Comparison of ENCODE assay signal across 23 cellular contexts in genomic region chrX:48892896-48893295, GRCh38. TPM values are rescaled to one million over a fixed set of nuclear protein-coding genes. Genes with fewer than 3 reads are reported as not detected.
A peak's percentile ranks its signal among the peaks of the same experiment; 100 is the strongest.
DNase-seq lines count a peak whose midpoint lies in the region; ATAC-seq, FAIRE-seq and TF ChIP-seq lines count a peak whose summit lies in the region.
"Had no signal": no experiment of that assay in that cellular context is flagged by ENCODE, and none has a peak within 500 bp of the region (broad histone marks: within the 10 kb centered on the region; RNA-seq: fewer than 3 reads in every experiment).

No MANE protein-coding gene starts in this region.

- WGBS in HepG2 (ENCODE audit: low lambda C conversion rate): no CpG with 5 or more reads among the region's 4 CpGs

- TF ChIP-seq EP300 in HepG2 (IDR thresholded peaks at IDR 0.05; ENCODE audit: low read depth in 2 of 2, low read length in 2 of 2): no peak
- TF ChIP-seq EP300 in HepG2 (CRISPR knock-in tag; IDR thresholded peaks at IDR 0.05; ENCODE audit: borderline replicate concordance): no peak

- peak overlapping the region; percentile 28 for H3K27ac Mint-ChIP-seq in activated CD8-positive, alpha-beta memory T cell treated with anti-CD3 and anti-CD28 coated beads, Interleukin-2, amount 10 ng/mL, durations not matched to agents 7 days and 5 days
- no peak overlapping the region for H3K27ac Mint-ChIP-seq in CD4-positive, alpha-beta T cell
- H3K27ac Mint-ChIP-seq in activated B cell treated with CpG ODN at 0.5 μM for 24 hours (no peak overlapping the region), nephron progenitor cell (no peak overlapping the region)

- H3K4me1 Mint-ChIP-seq in activated CD8-positive, alpha-beta memory T cell treated with anti-CD3 and anti-CD28 coated beads, Interleukin-2, amount 10 ng/mL, durations not matched to agents 7 days and 5 days: peaks cover 30% of the 10 kb centered on the region
- H3K4me1 Mint-ChIP-seq in CD4-positive, alpha-beta T cell (ENCODE audit: low read depth): peaks cover 35% of the 10 kb centered on the region
- peaks cover 32% of the 10 kb centered on the region for H3K4me1 Mint-ChIP-seq in activated B cell treated with CpG ODN at 0.5 μM for 24 hours
- peaks cover 43% of the 10 kb centered on the region for H3K4me1 Mint-ChIP-seq in nephron progenitor cell

- H3K27me3 Mint-ChIP-seq in activated CD8-positive, alpha-beta memory T cell treated with anti-CD3 and anti-CD28 coated beads, Interleukin-2, amount 10 ng/mL, durations not matched to agents 7 days and 5 days: no peaks in the 10 kb centered on the region
- H3K27me3 Mint-ChIP-seq in CD4-positive, alpha-beta T cell: no peaks in the 10 kb centered on the region
- H3K27me3 Mint-ChIP-seq in activated B cell treated with CpG ODN at 0.5 μM for 24 hours: no peaks in the 10 kb centered on the region
- peaks cover 13% of the 10 kb centered on the region for H3K27me3 Mint-ChIP-seq in nephron progenitor cell (ENCODE audit: low read depth, poor library complexity)

- no peaks in the 10 kb centered on the region; the same call in 1 of the 2 replicates for H4K20me1 ChIP-seq in HepG2 (ENCODE audit: insufficient read depth, low read length)

- no peak for TF ChIP-seq POLR2A in HepG2 (IDR thresholded peaks at IDR 0.05; ENCODE audit: insufficient read depth in 1 of 2, low read depth in 2 of 2, low read length in 2 of 2)

- H3K4me3 ChIP-seq in HepG2 (replicated peaks in 1 of 3; ENCODE audit: insufficient read depth in 1 of 3, low read depth in 2 of 3, low read length in 3 of 3): no peak overlapping the region
- H3K4me3 ChIP-seq: Peyer's patch, SJSA1 had no signal

- CTCF ChIA-PET in activated CD8-positive, alpha-beta memory T cell treated with anti-CD3 and anti-CD28 coated beads, Interleukin-2, amount 10 ng/mL, durations not matched to agents 7 days and 5 days (lab: Charles Lee): interaction anchor here (0.9 to 1.8 kb wide), 3 partner anchors 24 to 52 kb away, joined by 3 to 4 read pairs (median 4); no protein-coding TSS in a partner anchor
- CTCF ChIA-PET in CD4-positive, alpha-beta T cell (lab: Charles Lee): interaction anchor here (2.0 to 2.3 kb wide), 2 partner anchors 24 to 45 kb away, joined by 13 to 15 read pairs; no protein-coding TSS in a partner anchor
- CTCF ChIA-PET in activated B cell treated with CpG ODN at 0.5 μM for 24 hours (lab: Charles Lee): interaction anchor here (0.8 to 3.0 kb wide), 3 partner anchors 23 to 54 kb away, joined by 3 to 17 read pairs (median 3); no protein-coding TSS in a partner anchor
- CTCF ChIA-PET in HepG2 (lab: Yijun Ruan, JAX; ENCODE audit: low intra/inter-chr PET ratio, low total read pairs): no interaction called here

- H3K27ac ChIP-seq in CD4-positive, alpha-beta T cell (ENCODE audit: low read depth, low read length): no peak overlapping the region
- no peak overlapping the region for H3K27ac ChIP-seq in HepG2 (ENCODE audit: extremely low read length, insufficient read depth, low read length)
- H3K27ac ChIP-seq: SJSA1 had no signal

- H3K9ac ChIP-seq in HepG2 (ENCODE audit: insufficient read depth, low read depth, low read length): no peak overlapping the region

- TF ChIP-seq CTCF in CD4-positive, alpha-beta T cell (IDR thresholded peaks at IDR 0.05): no peak
- TF ChIP-seq CTCF in activated B cell treated with CpG ODN at 0.5 μM for 24 hours (IDR thresholded peaks at IDR 0.05) (no peak), nephron progenitor cell (IDR thresholded peaks at IDR 0.05) (no peak), HepG2 (CRISPR knock-in tag; IDR thresholded peaks at IDR 0.05) (no peak)

- peaks cover 29% of the 10 kb centered on the region for H3K4me1 ChIP-seq in HepG2 (ENCODE audit: insufficient read depth, low read length)

- DNase-seq in activated CD8-positive, alpha-beta memory T cell treated with anti-CD3 and anti-CD28 coated beads, Interleukin-2, amount 10 ng/mL, durations not matched to agents 7 days and 5 days: no peak
- DNase-seq in activated CD8-positive, alpha-beta memory T cell treated with anti-CD3 and anti-CD28 coated beads, Interleukin-2, amount 50 U/mL, for 4 hours: no peak
- no peak for DNase-seq in CD4-positive, alpha-beta T cell
- DNase-seq in activated B cell treated with CpG ODN at 0.5 μM for 24 hours (no peak), nephron progenitor cell (no peak), KBM-7 (no peak), DMS79 (lab: John Stamatoyannopoulos, UW) (no peak), HepG2 (ENCODE audit: low spot score) (no peak)
- DNase-seq: AML-193, C1 segment of cervical spinal cord, Kasumi-1, MM.1S, NCI-H1048, NCI-H1436 treated with DMSO at 0.1 percent for 48 hours, NCI-H2029, NCI-H226, NCI-H510A treated with DMSO at 0.1 percent for 48 hours, NCI-H82 had no signal

- FAIRE-seq in HepG2 (lab: Jason Lieb, UNC): no peak

- no peak overlapping the region for H3K4me2 ChIP-seq in HepG2 (ENCODE audit: low read depth, low read length)

- no TSS peak for BruUV-seq in HepG2 (replicated peaks; lab: Mats Ljungman, UMichigan)

- H3K79me2 ChIP-seq in HepG2 (ENCODE audit: insufficient read depth, low read length): peaks cover 15% of the 10 kb centered on the region

- TF ChIP-seq RAD21 in HepG2 (CRISPR knock-in tag; IDR thresholded peaks at IDR 0.05): no peak

- ATAC-seq in activated CD8-positive, alpha-beta memory T cell treated with anti-CD3 and anti-CD28 coated beads, Interleukin-2, amount 10 ng/mL, durations not matched to agents 7 days and 5 days: no peak
- ATAC-seq in CD4-positive, alpha-beta T cell (ENCODE audit: poor library complexity): no peak
- no peak for ATAC-seq in activated B cell treated with CpG ODN at 0.5 μM for 24 hours (ENCODE audit: low read depth)
- no peak for ATAC-seq in HepG2
- ATAC-seq: Right ventricle myocardium inferior had no signal

- peaks cover 3% of the 10 kb centered on the region for H3K36me3 Mint-ChIP-seq in activated CD8-positive, alpha-beta memory T cell treated with anti-CD3 and anti-CD28 coated beads, Interleukin-2, amount 10 ng/mL, durations not matched to agents 7 days and 5 days
- H3K36me3 Mint-ChIP-seq in CD4-positive, alpha-beta T cell (ENCODE audit: low read depth): peaks cover 24% of the 10 kb centered on the region
- H3K36me3 Mint-ChIP-seq in activated B cell treated with CpG ODN at 0.5 μM for 24 hours (ENCODE audit: low read depth) (peaks cover 23% of the 10 kb centered on the region), nephron progenitor cell (ENCODE audit: low read depth) (peaks cover 14% of the 10 kb centered on the region)

- POLR2A ChIA-PET in CD4-positive, alpha-beta T cell (lab: Charles Lee): interaction anchor here (2.0 kb wide), 1 partner anchor 46 kb away, joined by 33 read pairs; no protein-coding TSS in a partner anchor
- POLR2A ChIA-PET in activated B cell treated with CpG ODN at 0.5 μM for 24 hours (lab: Charles Lee): interaction anchor here (1.1 to 2.6 kb wide), 4 partner anchors 14 to 156 kb away, joined by 3 to 51 read pairs (median 4); partner anchors contain the start of gene SLC35A2
- POLR2A ChIA-PET in HepG2 (lab: Yijun Ruan, JAX): no interaction called here

- H2AFZ ChIP-seq in HepG2 (ENCODE audit: low read length): no peak overlapping the region

- H3K27me3 ChIP-seq in CD4-positive, alpha-beta T cell (ENCODE audit: control insufficient read depth, insufficient read depth, low read length): no peaks in the 10 kb centered on the region
- no peaks in the 10 kb centered on the region for H3K27me3 ChIP-seq in HepG2 (ENCODE audit: control insufficient read depth in 1 of 2, insufficient read depth in 2 of 2, low read length in 2 of 2)
- H3K27me3 ChIP-seq: Peyer's patch, SJSA1 had no signal

- no peaks in the 10 kb centered on the region for H3K9me3 ChIP-seq in CD4-positive, alpha-beta T cell (ENCODE audit: control insufficient read depth, low read length)
- H3K9me3 ChIP-seq in HepG2 (ENCODE audit: low read length): no peaks in the 10 kb centered on the region
- H3K9me3 ChIP-seq: Peyer's patch, SJSA1 had no signal

- in situ Hi-C loops in KBM-7 (cut with MboI; ENCODE audit: low pct_unique_long_range_greater_than_20kb, low sequenced_read_pairs): no loop called here
- in situ Hi-C loops in HepG2 (cut with HindIII; ENCODE audit: extremely low pct_ligation_motif_present, low pct_unique_long_range_greater_than_20kb): no loop called here

- no peak overlapping the region for H3K4me3 Mint-ChIP-seq in activated CD8-positive, alpha-beta memory T cell treated with anti-CD3 and anti-CD28 coated beads, Interleukin-2, amount 10 ng/mL, durations not matched to agents 7 days and 5 days
- H3K4me3 Mint-ChIP-seq in CD4-positive, alpha-beta T cell: peak overlapping the region; percentile 43
- H3K4me3 Mint-ChIP-seq in activated B cell treated with CpG ODN at 0.5 μM for 24 hours: peak overlapping the region; percentile 4
- peak overlapping the region; percentile 75 for H3K4me3 Mint-ChIP-seq in nephron progenitor cell

- no peaks in the 10 kb centered on the region for H3K9me3 Mint-ChIP-seq in activated CD8-positive, alpha-beta memory T cell treated with anti-CD3 and anti-CD28 coated beads, Interleukin-2, amount 10 ng/mL, durations not matched to agents 7 days and 5 days (ENCODE audit: low read depth)
- H3K9me3 Mint-ChIP-seq in CD4-positive, alpha-beta T cell: no peaks in the 10 kb centered on the region
- H3K9me3 Mint-ChIP-seq in activated B cell treated with CpG ODN at 0.5 μM for 24 hours: no peaks in the 10 kb centered on the region
- H3K9me3 Mint-ChIP-seq in nephron progenitor cell: peaks cover 42% of the 10 kb centered on the region

- intact Hi-C loops in CD4-positive, alpha-beta T cell (cut with DNase I, micrococcal nuclease): loop anchor here in 1 of 2 experiments (2.0 to 5.0 kb wide), 2 partner anchors 52 to 149 kb away; partner anchors contain the start of gene TFE3
- intact Hi-C loops in activated B cell treated with CpG ODN at 0.5 μM for 24 hours (cut with micrococcal nuclease): loop anchor here (5.0 kb wide), 2 partner anchors 209 to 246 kb away; no protein-coding TSS in a partner anchor
- intact Hi-C loops in HepG2 (cut with micrococcal nuclease; ENCODE audit: unreplicated experiment): no loop called here

- peaks cover 0 to 6% of the 10 kb centered on the region in 2 experiments; a peak in 1 of 5 replicates for H3K36me3 ChIP-seq in HepG2 (replicated peaks in 1 of 2; ENCODE audit: control insufficient read depth in 1 of 2, insufficient read depth in 2 of 2, low read length in 2 of 2)

RNA-seq across cellular contexts. Expression of gene TIMM17B, which starts 4.7 kb away (rescaled TPM):
- total RNA-seq in activated CD8-positive, alpha-beta memory T cell treated with anti-CD3 and anti-CD28 coated beads, Interleukin-2, amount 10 ng/mL, durations not matched to agents 7 days and 5 days: 10 to 100 TPM; 52.9 to 53.2 TPM
- total RNA-seq in CD4-positive, alpha-beta T cell: 10 to 100 TPM; 40.0 to 40.3 TPM
- 47.8 and 52.6 TPM in 2 replicates for total RNA-seq in activated B cell treated with CpG ODN at 0.5 μM for 24 hours
- 53.4 and 56.0 TPM in 2 replicates for total RNA-seq in HepG2 (2016; rRNA removed; fragmentation: Illumina TruSeq; extraction: Trizol)
- total RNA-seq in HepG2 (2016; cell fraction: cytosol; rRNA removed; fragmentation: Illumina TruSeq; extraction: Trizol; ENCODE audit: low read depth): 16.1 and 16.6 TPM in 2 replicates
- total RNA-seq in HepG2 (2016; cell fraction: insoluble cytoplasmic fraction; rRNA removed; fragmentation: Illumina TruSeq; extraction: Trizol): 59.1 and 59.6 TPM in 2 replicates
- 21.0 and 25.1 TPM in 2 replicates for total RNA-seq in HepG2 (2016; cell fraction: membrane; rRNA removed; fragmentation: Illumina TruSeq; extraction: Trizol)
- 35.5 and 35.9 TPM in 2 replicates for total RNA-seq in HepG2 (2016; cell fraction: nucleus; rRNA removed; fragmentation: Illumina TruSeq; extraction: Trizol)
- 69.1 and 72.5 TPM in 2 replicates for polyA plus RNA-seq in HepG2 (2011; rRNA removed)
- polyA plus RNA-seq in HepG2 (2011; cell fraction: cytosol; rRNA removed): 74.6 and 124 TPM in 2 replicates
- polyA plus RNA-seq in HepG2 (2011; cell fraction: nucleus; rRNA removed): 52.8 and 64.5 TPM in 2 replicates
- 50.1 and 56.0 TPM in 2 replicates for polyA plus RNA-seq in HepG2 (2012)
- polyA plus RNA-seq in HepG2 (2016; cell fraction: cytosol; fragmentation: Illumina TruSeq; extraction: Trizol; ENCODE audit: low read depth): 18.8 and 21.5 TPM in 2 replicates
- 63.6 and 70.0 TPM in 2 replicates for polyA plus RNA-seq in HepG2 (2016; cell fraction: insoluble cytoplasmic fraction; fragmentation: Illumina TruSeq; extraction: Trizol; ENCODE audit: low read depth)
- 22.7 and 26.6 TPM in 2 replicates for polyA plus RNA-seq in HepG2 (2016; cell fraction: membrane; fragmentation: Illumina TruSeq; extraction: Trizol; ENCODE audit: low read depth)
- 67.0 and 69.3 TPM in 2 replicates for polyA plus RNA-seq in HepG2 (2016; cell fraction: nucleus; fragmentation: Illumina TruSeq; extraction: Trizol; ENCODE audit: insufficient read depth, low read depth)
- polyA minus RNA-seq in HepG2 (2011; rRNA and poly(A)+ RNA removed; ENCODE audit: low replicate concordance): 67.5 and 136 TPM in 2 replicates
- 20.0 and 25.0 TPM in 2 replicates for polyA minus RNA-seq in HepG2 (2011; cell fraction: cytosol; rRNA and poly(A)+ RNA removed)
- 11.8 and 14.9 TPM in 2 replicates for polyA minus RNA-seq in HepG2 (2011; cell fraction: nucleus; rRNA and poly(A)+ RNA removed)

RNA-seq across cellular contexts. Expression of gene PQBP1, which starts 4.8 kb away (rescaled TPM):
- total RNA-seq in activated CD8-positive, alpha-beta memory T cell treated with anti-CD3 and anti-CD28 coated beads, Interleukin-2, amount 10 ng/mL, durations not matched to agents 7 days and 5 days: 10 to 100 TPM; 65.1 to 86.9 TPM
- total RNA-seq in CD4-positive, alpha-beta T cell: 10 to 100 TPM; 73.0 to 76.6 TPM
- total RNA-seq in activated B cell treated with CpG ODN at 0.5 μM for 24 hours: 81.6 and 91.5 TPM in 2 replicates
- total RNA-seq in HepG2 (2016; rRNA removed; fragmentation: Illumina TruSeq; extraction: Trizol): 80.9 and 99.4 TPM in 2 replicates
- total RNA-seq in HepG2 (2016; cell fraction: cytosol; rRNA removed; fragmentation: Illumina TruSeq; extraction: Trizol; ENCODE audit: low read depth): 33.5 and 34.4 TPM in 2 replicates
- total RNA-seq in HepG2 (2016; cell fraction: insoluble cytoplasmic fraction; rRNA removed; fragmentation: Illumina TruSeq; extraction: Trizol): 87.4 and 94.4 TPM in 2 replicates
- 35.6 and 39.4 TPM in 2 replicates for total RNA-seq in HepG2 (2016; cell fraction: membrane; rRNA removed; fragmentation: Illumina TruSeq; extraction: Trizol)
- total RNA-seq in HepG2 (2016; cell fraction: nucleus; rRNA removed; fragmentation: Illumina TruSeq; extraction: Trizol): 40.0 and 41.7 TPM in 2 replicates
- polyA plus RNA-seq in HepG2 (2011; rRNA removed): 58.1 and 66.9 TPM in 2 replicates
- 77.0 and 80.0 TPM in 2 replicates for polyA plus RNA-seq in HepG2 (2011; cell fraction: cytosol; rRNA removed)
- polyA plus RNA-seq in HepG2 (2011; cell fraction: nucleus; rRNA removed): 123 and 131 TPM in 2 replicates
- polyA plus RNA-seq in HepG2 (2012): 72.0 and 77.4 TPM in 2 replicates
- 39.2 and 46.6 TPM in 2 replicates for polyA plus RNA-seq in HepG2 (2016; cell fraction: cytosol; fragmentation: Illumina TruSeq; extraction: Trizol; ENCODE audit: low read depth)
- 111 and 112 TPM in 2 replicates for polyA plus RNA-seq in HepG2 (2016; cell fraction: insoluble cytoplasmic fraction; fragmentation: Illumina TruSeq; extraction: Trizol; ENCODE audit: low read depth)
- 42.4 and 43.0 TPM in 2 replicates for polyA plus RNA-seq in HepG2 (2016; cell fraction: membrane; fragmentation: Illumina TruSeq; extraction: Trizol; ENCODE audit: low read depth)
- 101 and 103 TPM in 2 replicates for polyA plus RNA-seq in HepG2 (2016; cell fraction: nucleus; fragmentation: Illumina TruSeq; extraction: Trizol; ENCODE audit: insufficient read depth, low read depth)
- 33.5 and 103 TPM in 2 replicates for polyA minus RNA-seq in HepG2 (2011; rRNA and poly(A)+ RNA removed; ENCODE audit: low replicate concordance)
- 32.2 and 41.4 TPM in 2 replicates for polyA minus RNA-seq in HepG2 (2011; cell fraction: cytosol; rRNA and poly(A)+ RNA removed)
- 23.3 and 26.7 TPM in 2 replicates for polyA minus RNA-seq in HepG2 (2011; cell fraction: nucleus; rRNA and poly(A)+ RNA removed)

RNA-seq across cellular contexts. Expression of gene SLC35A2, which starts 18.6 kb away (rescaled TPM):
- 10 to 100 TPM; 13.0 to 21.0 TPM for total RNA-seq in activated CD8-positive, alpha-beta memory T cell treated with anti-CD3 and anti-CD28 coated beads, Interleukin-2, amount 10 ng/mL, durations not matched to agents 7 days and 5 days
- 10 to 100 TPM; 19.1 to 21.8 TPM for total RNA-seq in CD4-positive, alpha-beta T cell
- 17.3 and 18.4 TPM in 2 replicates for total RNA-seq in activated B cell treated with CpG ODN at 0.5 μM for 24 hours
- 17.2 and 32.1 TPM in 2 replicates for total RNA-seq in HepG2 (2016; rRNA removed; fragmentation: Illumina TruSeq; extraction: Trizol)
- 5.6 and 5.8 TPM in 2 replicates for total RNA-seq in HepG2 (2016; cell fraction: cytosol; rRNA removed; fragmentation: Illumina TruSeq; extraction: Trizol; ENCODE audit: low read depth)
- total RNA-seq in HepG2 (2016; cell fraction: insoluble cytoplasmic fraction; rRNA removed; fragmentation: Illumina TruSeq; extraction: Trizol): 13.8 and 35.7 TPM in 2 replicates
- 12.4 and 13.9 TPM in 2 replicates for total RNA-seq in HepG2 (2016; cell fraction: membrane; rRNA removed; fragmentation: Illumina TruSeq; extraction: Trizol)
- 24.9 and 30.9 TPM in 2 replicates for total RNA-seq in HepG2 (2016; cell fraction: nucleus; rRNA removed; fragmentation: Illumina TruSeq; extraction: Trizol)
- 40.8 and 46.4 TPM in 2 replicates for polyA plus RNA-seq in HepG2 (2011; rRNA removed)
- 41.7 and 48.0 TPM in 2 replicates for polyA plus RNA-seq in HepG2 (2011; cell fraction: cytosol; rRNA removed)
- 31.2 and 31.5 TPM in 2 replicates for polyA plus RNA-seq in HepG2 (2011; cell fraction: nucleus; rRNA removed)
- polyA plus RNA-seq in HepG2 (2012): 16.3 and 18.8 TPM in 2 replicates
- 6.8 and 8.5 TPM in 2 replicates for polyA plus RNA-seq in HepG2 (2016; cell fraction: cytosol; fragmentation: Illumina TruSeq; extraction: Trizol; ENCODE audit: low read depth)
- 20.0 and 23.2 TPM in 2 replicates for polyA plus RNA-seq in HepG2 (2016; cell fraction: insoluble cytoplasmic fraction; fragmentation: Illumina TruSeq; extraction: Trizol; ENCODE audit: low read depth)
- 12.9 and 13.5 TPM in 2 replicates for polyA plus RNA-seq in HepG2 (2016; cell fraction: membrane; fragmentation: Illumina TruSeq; extraction: Trizol; ENCODE audit: low read depth)
- polyA plus RNA-seq in HepG2 (2016; cell fraction: nucleus; fragmentation: Illumina TruSeq; extraction: Trizol; ENCODE audit: insufficient read depth, low read depth): 57.8 and 62.5 TPM in 2 replicates
- 110 and 137 TPM in 2 replicates for polyA minus RNA-seq in HepG2 (2011; rRNA and poly(A)+ RNA removed; ENCODE audit: low replicate concordance)
- polyA minus RNA-seq in HepG2 (2011; cell fraction: cytosol; rRNA and poly(A)+ RNA removed): 25.2 and 26.9 TPM in 2 replicates
- 9.3 and 12.1 TPM in 2 replicates for polyA minus RNA-seq in HepG2 (2011; cell fraction: nucleus; rRNA and poly(A)+ RNA removed)

RNA-seq across cellular contexts. Expression of gene PIM2, which starts 25.9 kb away (rescaled TPM):
- total RNA-seq in activated CD8-positive, alpha-beta memory T cell treated with anti-CD3 and anti-CD28 coated beads, Interleukin-2, amount 10 ng/mL, durations not matched to agents 7 days and 5 days: 100 to 1,000 TPM; 168 to 252 TPM
- 100 to 1,000 TPM; 212 to 225 TPM for total RNA-seq in CD4-positive, alpha-beta T cell
- 321 and 351 TPM in 2 replicates for total RNA-seq in activated B cell treated with CpG ODN at 0.5 μM for 24 hours
- total RNA-seq in HepG2 (2016; rRNA removed; fragmentation: Illumina TruSeq; extraction: Trizol): 13.0 and 14.4 TPM in 2 replicates
- total RNA-seq in HepG2 (2016; cell fraction: cytosol; rRNA removed; fragmentation: Illumina TruSeq; extraction: Trizol; ENCODE audit: low read depth): 1.7 and 2.6 TPM in 2 replicates
- total RNA-seq in HepG2 (2016; cell fraction: insoluble cytoplasmic fraction; rRNA removed; fragmentation: Illumina TruSeq; extraction: Trizol): 11.9 and 13.2 TPM in 2 replicates
- 5.9 and 6.5 TPM in 2 replicates for total RNA-seq in HepG2 (2016; cell fraction: membrane; rRNA removed; fragmentation: Illumina TruSeq; extraction: Trizol)
- 7.9 and 8.0 TPM in 2 replicates for total RNA-seq in HepG2 (2016; cell fraction: nucleus; rRNA removed; fragmentation: Illumina TruSeq; extraction: Trizol)
- 15.8 and 17.4 TPM in 2 replicates for polyA plus RNA-seq in HepG2 (2011; rRNA removed)
- polyA plus RNA-seq in HepG2 (2011; cell fraction: cytosol; rRNA removed): 10.3 and 10.6 TPM in 2 replicates
- 14.3 and 17.5 TPM in 2 replicates for polyA plus RNA-seq in HepG2 (2011; cell fraction: nucleus; rRNA removed)
- 10.1 and 10.6 TPM in 2 replicates for polyA plus RNA-seq in HepG2 (2012)
- polyA plus RNA-seq in HepG2 (2016; cell fraction: cytosol; fragmentation: Illumina TruSeq; extraction: Trizol; ENCODE audit: low read depth): 1.1 TPM in 2 replicates
- polyA plus RNA-seq in HepG2 (2016; cell fraction: insoluble cytoplasmic fraction; fragmentation: Illumina TruSeq; extraction: Trizol; ENCODE audit: low read depth): 14.0 and 15.2 TPM in 2 replicates
- 3.5 and 4.0 TPM in 2 replicates for polyA plus RNA-seq in HepG2 (2016; cell fraction: membrane; fragmentation: Illumina TruSeq; extraction: Trizol; ENCODE audit: low read depth)
- 11.4 and 16.3 TPM in 2 replicates for polyA plus RNA-seq in HepG2 (2016; cell fraction: nucleus; fragmentation: Illumina TruSeq; extraction: Trizol; ENCODE audit: insufficient read depth, low read depth)
- 17.3 and 37.4 TPM in 2 replicates for polyA minus RNA-seq in HepG2 (2011; rRNA and poly(A)+ RNA removed; ENCODE audit: low replicate concordance)
- 4.9 and 5.8 TPM in 2 replicates for polyA minus RNA-seq in HepG2 (2011; cell fraction: cytosol; rRNA and poly(A)+ RNA removed)
- polyA minus RNA-seq in HepG2 (2011; cell fraction: nucleus; rRNA and poly(A)+ RNA removed): 8.5 and 10.9 TPM in 2 replicates

RNA-seq across cellular contexts. Expression of gene PCSK1N, which starts 57.5 kb away (rescaled TPM):
- total RNA-seq in activated CD8-positive, alpha-beta memory T cell treated with anti-CD3 and anti-CD28 coated beads, Interleukin-2, amount 10 ng/mL, durations not matched to agents 7 days and 5 days: under 1 TPM; 0.21 to 0.93 TPM
- 1 to 10 TPM; 3.5 to 4.9 TPM for total RNA-seq in CD4-positive, alpha-beta T cell
- total RNA-seq in activated B cell treated with CpG ODN at 0.5 μM for 24 hours: not detected in 2 replicates
- 5.1 and 14.0 TPM in 2 replicates for total RNA-seq in HepG2 (2016; rRNA removed; fragmentation: Illumina TruSeq; extraction: Trizol)
- 9.8 and 14.0 TPM in 2 replicates for total RNA-seq in HepG2 (2016; cell fraction: cytosol; rRNA removed; fragmentation: Illumina TruSeq; extraction: Trizol; ENCODE audit: low read depth)
- 5.1 and 12.9 TPM in 2 replicates for total RNA-seq in HepG2 (2016; cell fraction: insoluble cytoplasmic fraction; rRNA removed; fragmentation: Illumina TruSeq; extraction: Trizol)
- 11.6 and 20.7 TPM in 2 replicates for total RNA-seq in HepG2 (2016; cell fraction: membrane; rRNA removed; fragmentation: Illumina TruSeq; extraction: Trizol)
- 7.8 and 8.8 TPM in 2 replicates for total RNA-seq in HepG2 (2016; cell fraction: nucleus; rRNA removed; fragmentation: Illumina TruSeq; extraction: Trizol)
- polyA plus RNA-seq in HepG2 (2011; rRNA removed): 4.5 and 7.0 TPM in 2 replicates
- polyA plus RNA-seq in HepG2 (2011; cell fraction: cytosol; rRNA removed): 6.0 and 18.5 TPM in 2 replicates
- polyA plus RNA-seq in HepG2 (2011; cell fraction: nucleus; rRNA removed): 17.9 and 18.7 TPM in 2 replicates
- 16.8 and 23.0 TPM in 2 replicates for polyA plus RNA-seq in HepG2 (2012)
- polyA plus RNA-seq in HepG2 (2016; cell fraction: cytosol; fragmentation: Illumina TruSeq; extraction: Trizol; ENCODE audit: low read depth): 28.6 and 33.0 TPM in 2 replicates
- polyA plus RNA-seq in HepG2 (2016; cell fraction: insoluble cytoplasmic fraction; fragmentation: Illumina TruSeq; extraction: Trizol; ENCODE audit: low read depth): 9.6 and 13.5 TPM in 2 replicates
- polyA plus RNA-seq in HepG2 (2016; cell fraction: membrane; fragmentation: Illumina TruSeq; extraction: Trizol; ENCODE audit: low read depth): 20.8 and 24.6 TPM in 2 replicates
- polyA plus RNA-seq in HepG2 (2016; cell fraction: nucleus; fragmentation: Illumina TruSeq; extraction: Trizol; ENCODE audit: insufficient read depth, low read depth): 36.2 and 42.3 TPM in 2 replicates
- polyA minus RNA-seq in HepG2 (2011; rRNA and poly(A)+ RNA removed; ENCODE audit: low replicate concordance): 5.6 TPM in 1 of 2 replicates, not detected in the other
- polyA minus RNA-seq in HepG2 (2011; cell fraction: cytosol; rRNA and poly(A)+ RNA removed): 9.4 and 13.6 TPM in 2 replicates
- polyA minus RNA-seq in HepG2 (2011; cell fraction: nucleus; rRNA and poly(A)+ RNA removed): 2.9 and 4.1 TPM in 2 replicates
- total RNA-seq: OCI-LY7, Right ventricle myocardium inferior had no signal
- polyA plus RNA-seq: AG04450 had no signal
